1 cellular context compared by ENCODE assay signal in genomic region chr18:46060359-46060841, GRCh38.
TF ChIP-seq lines count a peak whose summit lies in the region.

No MANE protein-coding gene starts in this region.

TF ChIP-seq in K562, 482 proteins besides CTCF, POLR2A, EP300 and RAD21 (continued from another document):
- 0 out of 2 replicates have a peak, but pooled peaks have one; percentile 39 for TF ChIP-seq KHSRP (IDR thresholded peaks at IDR 0.05)
- peak; percentile 76 for TF ChIP-seq ETV1 (tag; conservative IDR thresholded peaks at IDR 0.05; ENCODE audit: low read depth)
- peak; percentile 80 for TF ChIP-seq CREB1 (IDR thresholded peaks at IDR 0.05)
- TF ChIP-seq CREB1 (CRISPR knock-in tag; IDR thresholded peaks at IDR 0.05): no peak
- TF ChIP-seq, protein P1, sequence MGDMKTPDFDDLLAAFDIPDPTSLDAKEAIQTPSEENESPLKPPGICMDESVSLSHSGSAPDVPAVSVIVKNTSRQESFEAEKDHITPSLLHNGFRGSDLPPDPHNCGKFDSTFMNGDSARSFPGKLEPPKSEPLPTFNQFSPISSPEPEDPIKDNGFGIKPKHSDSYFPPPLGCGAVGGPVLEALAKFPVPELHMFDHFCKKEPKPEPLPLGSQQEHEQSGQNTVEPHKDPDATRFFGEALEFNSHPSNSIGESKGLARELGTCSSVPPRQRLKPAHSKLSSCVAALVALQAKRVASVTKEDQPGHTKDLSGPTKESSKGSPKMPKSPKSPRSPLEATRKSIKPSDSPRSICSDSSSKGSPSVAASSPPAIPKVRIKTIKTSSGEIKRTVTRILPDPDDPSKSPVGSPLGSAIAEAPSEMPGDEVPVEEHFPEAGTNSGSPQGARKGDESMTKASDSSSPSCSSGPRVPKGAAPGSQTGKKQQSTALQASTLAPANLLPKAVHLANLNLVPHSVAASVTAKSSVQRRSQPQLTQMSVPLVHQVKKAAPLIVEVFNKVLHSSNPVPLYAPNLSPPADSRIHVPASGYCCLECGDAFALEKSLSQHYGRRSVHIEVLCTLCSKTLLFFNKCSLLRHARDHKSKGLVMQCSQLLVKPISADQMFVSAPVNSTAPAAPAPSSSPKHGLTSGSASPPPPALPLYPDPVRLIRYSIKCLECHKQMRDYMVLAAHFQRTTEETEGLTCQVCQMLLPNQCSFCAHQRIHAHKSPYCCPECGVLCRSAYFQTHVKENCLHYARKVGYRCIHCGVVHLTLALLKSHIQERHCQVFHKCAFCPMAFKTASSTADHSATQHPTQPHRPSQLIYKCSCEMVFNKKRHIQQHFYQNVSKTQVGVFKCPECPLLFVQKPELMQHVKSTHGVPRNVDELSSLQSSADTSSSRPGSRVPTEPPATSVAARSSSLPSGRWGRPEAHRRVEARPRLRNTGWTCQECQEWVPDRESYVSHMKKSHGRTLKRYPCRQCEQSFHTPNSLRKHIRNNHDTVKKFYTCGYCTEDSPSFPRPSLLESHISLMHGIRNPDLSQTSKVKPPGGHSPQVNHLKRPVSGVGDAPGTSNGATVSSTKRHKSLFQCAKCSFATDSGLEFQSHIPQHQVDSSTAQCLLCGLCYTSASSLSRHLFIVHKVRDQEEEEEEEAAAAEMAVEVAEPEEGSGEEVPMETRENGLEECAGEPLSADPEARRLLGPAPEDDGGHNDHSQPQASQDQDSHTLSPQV (IDR thresholded peaks at IDR 0.05): peak; percentile 86; the same call in 1 of the 2 replicates
- TF ChIP-seq HDAC3 (IDR thresholded peaks at IDR 0.05; ENCODE audit: borderline replicate concordance, partially characterized antibody): peak; percentile 48
- TF ChIP-seq CBFA2T2 (conservative IDR thresholded peaks at IDR 0.05): peak; percentile 90
- TF ChIP-seq HDAC1 (IDR thresholded peaks at IDR 0.05): no peak
- TF ChIP-seq, protein P2, sequence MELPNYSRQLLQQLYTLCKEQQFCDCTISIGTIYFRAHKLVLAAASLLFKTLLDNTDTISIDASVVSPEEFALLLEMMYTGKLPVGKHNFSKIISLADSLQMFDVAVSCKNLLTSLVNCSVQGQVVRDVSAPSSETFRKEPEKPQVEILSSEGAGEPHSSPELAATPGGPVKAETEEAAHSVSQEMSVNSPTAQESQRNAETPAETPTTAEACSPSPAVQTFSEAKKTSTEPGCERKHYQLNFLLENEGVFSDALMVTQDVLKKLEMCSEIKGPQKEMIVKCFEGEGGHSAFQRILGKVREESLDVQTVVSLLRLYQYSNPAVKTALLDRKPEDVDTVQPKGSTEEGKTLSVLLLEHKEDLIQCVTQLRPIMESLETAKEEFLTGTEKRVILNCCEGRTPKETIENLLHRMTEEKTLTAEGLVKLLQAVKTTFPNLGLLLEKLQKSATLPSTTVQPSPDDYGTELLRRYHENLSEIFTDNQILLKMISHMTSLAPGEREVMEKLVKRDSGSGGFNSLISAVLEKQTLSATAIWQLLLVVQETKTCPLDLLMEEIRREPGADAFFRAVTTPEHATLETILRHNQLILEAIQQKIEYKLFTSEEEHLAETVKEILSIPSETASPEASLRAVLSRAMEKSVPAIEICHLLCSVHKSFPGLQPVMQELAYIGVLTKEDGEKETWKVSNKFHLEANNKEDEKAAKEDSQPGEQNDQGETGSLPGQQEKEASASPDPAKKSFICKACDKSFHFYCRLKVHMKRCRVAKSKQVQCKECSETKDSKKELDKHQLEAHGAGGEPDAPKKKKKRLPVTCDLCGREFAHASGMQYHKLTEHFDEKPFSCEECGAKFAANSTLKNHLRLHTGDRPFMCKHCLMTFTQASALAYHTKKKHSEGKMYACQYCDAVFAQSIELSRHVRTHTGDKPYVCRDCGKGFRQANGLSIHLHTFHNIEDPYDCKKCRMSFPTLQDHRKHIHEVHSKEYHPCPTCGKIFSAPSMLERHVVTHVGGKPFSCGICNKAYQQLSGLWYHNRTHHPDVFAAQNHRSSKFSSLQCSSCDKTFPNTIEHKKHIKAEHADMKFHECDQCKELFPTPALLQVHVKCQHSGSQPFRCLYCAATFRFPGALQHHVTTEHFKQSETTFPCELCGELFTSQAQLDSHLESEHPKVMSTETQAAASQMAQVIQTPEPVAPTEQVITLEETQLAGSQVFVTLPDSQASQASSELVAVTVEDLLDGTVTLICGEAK (IDR thresholded peaks at IDR 0.05): 0 out of 2 replicates have a peak, but pooled peaks have one; percentile 14
- TF ChIP-seq, protein P2 (CRISPR knock-in tag; IDR thresholded peaks at IDR 0.05): no peak
- TF ChIP-seq, protein P3, sequence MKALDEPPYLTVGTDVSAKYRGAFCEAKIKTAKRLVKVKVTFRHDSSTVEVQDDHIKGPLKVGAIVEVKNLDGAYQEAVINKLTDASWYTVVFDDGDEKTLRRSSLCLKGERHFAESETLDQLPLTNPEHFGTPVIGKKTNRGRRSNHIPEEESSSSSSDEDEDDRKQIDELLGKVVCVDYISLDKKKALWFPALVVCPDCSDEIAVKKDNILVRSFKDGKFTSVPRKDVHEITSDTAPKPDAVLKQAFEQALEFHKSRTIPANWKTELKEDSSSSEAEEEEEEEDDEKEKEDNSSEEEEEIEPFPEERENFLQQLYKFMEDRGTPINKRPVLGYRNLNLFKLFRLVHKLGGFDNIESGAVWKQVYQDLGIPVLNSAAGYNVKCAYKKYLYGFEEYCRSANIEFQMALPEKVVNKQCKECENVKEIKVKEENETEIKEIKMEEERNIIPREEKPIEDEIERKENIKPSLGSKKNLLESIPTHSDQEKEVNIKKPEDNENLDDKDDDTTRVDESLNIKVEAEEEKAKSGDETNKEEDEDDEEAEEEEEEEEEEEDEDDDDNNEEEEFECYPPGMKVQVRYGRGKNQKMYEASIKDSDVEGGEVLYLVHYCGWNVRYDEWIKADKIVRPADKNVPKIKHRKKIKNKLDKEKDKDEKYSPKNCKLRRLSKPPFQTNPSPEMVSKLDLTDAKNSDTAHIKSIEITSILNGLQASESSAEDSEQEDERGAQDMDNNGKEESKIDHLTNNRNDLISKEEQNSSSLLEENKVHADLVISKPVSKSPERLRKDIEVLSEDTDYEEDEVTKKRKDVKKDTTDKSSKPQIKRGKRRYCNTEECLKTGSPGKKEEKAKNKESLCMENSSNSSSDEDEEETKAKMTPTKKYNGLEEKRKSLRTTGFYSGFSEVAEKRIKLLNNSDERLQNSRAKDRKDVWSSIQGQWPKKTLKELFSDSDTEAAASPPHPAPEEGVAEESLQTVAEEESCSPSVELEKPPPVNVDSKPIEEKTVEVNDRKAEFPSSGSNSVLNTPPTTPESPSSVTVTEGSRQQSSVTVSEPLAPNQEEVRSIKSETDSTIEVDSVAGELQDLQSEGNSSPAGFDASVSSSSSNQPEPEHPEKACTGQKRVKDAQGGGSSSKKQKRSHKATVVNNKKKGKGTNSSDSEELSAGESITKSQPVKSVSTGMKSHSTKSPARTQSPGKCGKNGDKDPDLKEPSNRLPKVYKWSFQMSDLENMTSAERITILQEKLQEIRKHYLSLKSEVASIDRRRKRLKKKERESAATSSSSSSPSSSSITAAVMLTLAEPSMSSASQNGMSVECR (CRISPR knock-in tag; IDR thresholded peaks at IDR 0.05): no peak
- 0 out of 2 replicates have a peak, but pooled peaks have one; percentile 5 for TF ChIP-seq MEF2A (IDR thresholded peaks at IDR 0.05; ENCODE audit: control insufficient read depth, low read depth, low read length)
- TF ChIP-seq NCOR1 (IDR thresholded peaks at IDR 0.05): peak; percentile 93
- peak; percentile 67 for TF ChIP-seq FOXM1 (IDR thresholded peaks at IDR 0.05; ENCODE audit: low read depth)
- no peak for TF ChIP-seq FOXM1 (CRISPR knock-in tag; IDR thresholded peaks at IDR 0.05; ENCODE audit: low read depth)
- no peak for TF ChIP-seq ZZZ3 (IDR thresholded peaks at IDR 0.05)
- TF ChIP-seq, protein P4, sequence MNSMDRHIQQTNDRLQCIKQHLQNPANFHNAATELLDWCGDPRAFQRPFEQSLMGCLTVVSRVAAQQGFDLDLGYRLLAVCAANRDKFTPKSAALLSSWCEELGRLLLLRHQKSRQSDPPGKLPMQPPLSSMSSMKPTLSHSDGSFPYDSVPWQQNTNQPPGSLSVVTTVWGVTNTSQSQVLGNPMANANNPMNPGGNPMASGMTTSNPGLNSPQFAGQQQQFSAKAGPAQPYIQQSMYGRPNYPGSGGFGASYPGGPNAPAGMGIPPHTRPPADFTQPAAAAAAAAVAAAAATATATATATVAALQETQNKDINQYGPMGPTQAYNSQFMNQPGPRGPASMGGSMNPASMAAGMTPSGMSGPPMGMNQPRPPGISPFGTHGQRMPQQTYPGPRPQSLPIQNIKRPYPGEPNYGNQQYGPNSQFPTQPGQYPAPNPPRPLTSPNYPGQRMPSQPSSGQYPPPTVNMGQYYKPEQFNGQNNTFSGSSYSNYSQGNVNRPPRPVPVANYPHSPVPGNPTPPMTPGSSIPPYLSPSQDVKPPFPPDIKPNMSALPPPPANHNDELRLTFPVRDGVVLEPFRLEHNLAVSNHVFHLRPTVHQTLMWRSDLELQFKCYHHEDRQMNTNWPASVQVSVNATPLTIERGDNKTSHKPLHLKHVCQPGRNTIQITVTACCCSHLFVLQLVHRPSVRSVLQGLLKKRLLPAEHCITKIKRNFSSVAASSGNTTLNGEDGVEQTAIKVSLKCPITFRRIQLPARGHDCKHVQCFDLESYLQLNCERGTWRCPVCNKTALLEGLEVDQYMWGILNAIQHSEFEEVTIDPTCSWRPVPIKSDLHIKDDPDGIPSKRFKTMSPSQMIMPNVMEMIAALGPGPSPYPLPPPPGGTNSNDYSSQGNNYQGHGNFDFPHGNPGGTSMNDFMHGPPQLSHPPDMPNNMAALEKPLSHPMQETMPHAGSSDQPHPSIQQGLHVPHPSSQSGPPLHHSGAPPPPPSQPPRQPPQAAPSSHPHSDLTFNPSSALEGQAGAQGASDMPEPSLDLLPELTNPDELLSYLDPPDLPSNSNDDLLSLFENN (IDR thresholded peaks at IDR 0.05; ENCODE audit: low read depth in 2 of 2, low read length in 2 of 2): peak in 1 of 2 experiments; percentile 76; a peak in 1 of 4 replicates
- peak; percentile 42 for TF ChIP-seq CCNT2 (IDR thresholded peaks at IDR 0.05; ENCODE audit: borderline replicate concordance, extremely low read depth, insufficient read length, low read depth, low read length)
- TF ChIP-seq ETV5 (CRISPR knock-in tag; IDR thresholded peaks at IDR 0.05; ENCODE audit: low read depth): peak; percentile 54; the same call in 1 of the 2 replicates
- no peak for TF ChIP-seq KDM5B (IDR thresholded peaks at IDR 0.05; ENCODE audit: insufficient replicate concordance, low read depth, low read length)
- 0 out of 2 replicates have a peak, but pooled peaks have one; percentile 14 for TF ChIP-seq CXXC5 (CRISPR knock-in tag; IDR thresholded peaks at IDR 0.05)
- peak; percentile 67; the same call in 1 of the 2 replicates for TF ChIP-seq CC2D1A (IDR thresholded peaks at IDR 0.05)
- TF ChIP-seq STAT5B (CRISPR knock-in tag; IDR thresholded peaks at IDR 0.05): no peak
- TF ChIP-seq DPF2 (IDR thresholded peaks at IDR 0.05): peak; percentile 88
- TF ChIP-seq PATZ1 (CRISPR knock-in tag; IDR thresholded peaks at IDR 0.05; ENCODE audit: borderline replicate concordance): no peak
- no peak for TF ChIP-seq NCOA2 (IDR thresholded peaks at IDR 0.05; ENCODE audit: partially characterized antibody in 2 of 2)
- TF ChIP-seq MCM2 (IDR thresholded peaks at IDR 0.05; ENCODE audit: low read depth): no peak
- TF ChIP-seq CREM (IDR thresholded peaks at IDR 0.05; ENCODE audit: low read depth): peak; percentile 88
- peak; percentile 35 for TF ChIP-seq BRD9 (IDR thresholded peaks at IDR 0.05; ENCODE audit: low read depth, partially characterized antibody)
- TF ChIP-seq CBFA2T3 (IDR thresholded peaks at IDR 0.05): peak; percentile 95
- no peak for TF ChIP-seq YY1 (IDR thresholded peaks at IDR 0.05; ENCODE audit: borderline replicate concordance in 1 of 3, control insufficient read depth in 1 of 3, extremely low read depth in 1 of 3, insufficient read depth in 3 of 3, insufficient read length in 1 of 3, insufficient replicate concordance in 2 of 3, low read depth in 1 of 3, low read length in 2 of 3)
